ENCODE assay signal across 11 cellular contexts in genomic region chr12:54385251-54385914, GRCh38. TPM values are rescaled to one million over a fixed set of nuclear protein-coding genes. Genes with fewer than 3 reads are reported as not detected.
A peak's percentile ranks its signal among the peaks of the same experiment; 100 is the strongest.
DNase-seq lines count a peak whose midpoint lies in the region; ATAC-seq and TF ChIP-seq lines count a peak whose summit lies in the region.
"Had no signal": no experiment of that assay in that cellular context is flagged by ENCODE, and none has a peak within 500 bp of the region (broad histone marks: within the 10 kb centered on the region; RNA-seq: fewer than 3 reads in every experiment).

No MANE protein-coding gene starts in this region.

- H3K79me1 ChIP-seq in mesenchymal stem cell (replicated peaks; ENCODE audit: low read length, poor library complexity, severe bottlenecking) = no peaks in the 10 kb centered on the region

- H2BK15ac ChIP-seq in mesenchymal stem cell (ENCODE audit: low read depth, poor library complexity, severe bottlenecking) = peak overlapping the region; percentile 26

- no peak overlapping the region for H2BK12ac ChIP-seq in mesenchymal stem cell (ENCODE audit: low read length in 2 of 2)

- no peak for TF ChIP-seq CTCF in uterus (IDR thresholded peaks at IDR 0.05)

- no peak overlapping the region for H2BK120ac ChIP-seq in mesenchymal stem cell (ENCODE audit: low read depth, low read length)

- 58% methylated on average over 9 of the region's 10 CpGs for WGBS in mesenchymal stem cell

- no peak overlapping the region for H2AK5ac ChIP-seq in mesenchymal stem cell (ENCODE audit: low read length, severe bottlenecking)

- peak overlapping the region in 1 of 2 experiments; percentile 27 for H3K4ac ChIP-seq in mesenchymal stem cell (ENCODE audit: low read depth in 1 of 2, low read length in 2 of 2)

- H3K4me3 ChIP-seq in SK-N-MC = no peak overlapping the region
- H3K4me3 ChIP-seq in mesenchymal stem cell (ENCODE audit: insufficient read depth in 1 of 2, low read depth in 1 of 2, low read length in 2 of 2) = no peak overlapping the region
- H3K4me3 ChIP-seq in uterus = no peak overlapping the region

- DNase-seq in CD1c-positive myeloid dendritic cell (ENCODE audit: extremely low spot score) = peak; percentile 89
- no peak for DNase-seq in SK-N-MC (ENCODE audit: low read depth, low spot score)
- no peak for DNase-seq in mesenchymal stem cell
- DNase-seq in GM03348 (ENCODE audit: low spot score) = no peak
- DNase-seq in NCI-H1436 (lab: John Stamatoyannopoulos, UW) = no peak
- DNase-seq in uterus = no peak
- no peak for DNase-seq in NCI-H2227 treated with DMSO at 0.1 percent for 48 hours (lab: John Stamatoyannopoulos, UW)
- DNase-seq: NCI-H2029 treated with DMSO at 0.1 percent for 48 hours had no signal

- peak overlapping the region; percentile 16 to 26 for H3K18ac ChIP-seq in mesenchymal stem cell (ENCODE audit: low read depth in 1 of 2, low read length in 2 of 2)

- H4K8ac ChIP-seq in mesenchymal stem cell (ENCODE audit: low read length) = peak overlapping the region; percentile 10

- H3K4me2 ChIP-seq in mesenchymal stem cell (ENCODE audit: low read length, poor library complexity, severe bottlenecking) = no peak overlapping the region

- no peak overlapping the region for H3K23ac ChIP-seq in mesenchymal stem cell (ENCODE audit: low read length in 2 of 2)

- H3K14ac ChIP-seq in mesenchymal stem cell (ENCODE audit: low read length in 2 of 2) = no peak overlapping the region

- H4K91ac ChIP-seq in mesenchymal stem cell (ENCODE audit: low read length) = no peak overlapping the region

- no peak overlapping the region for H2BK5ac ChIP-seq in mesenchymal stem cell (ENCODE audit: low read depth, low read length, poor library complexity, severe bottlenecking)

- H3K27me3 ChIP-seq in mesenchymal stem cell (ENCODE audit: control insufficient read depth in 1 of 2, insufficient read depth in 1 of 2, low read length in 2 of 2) (no peaks in the 10 kb centered on the region), uterus (no peaks in the 10 kb centered on the region)

- H3K9ac ChIP-seq in SK-N-MC (ENCODE audit: insufficient read length) = no peak overlapping the region
- no peak overlapping the region for H3K9ac ChIP-seq in mesenchymal stem cell (ENCODE audit: low read length)

- H3K4me1 ChIP-seq in mesenchymal stem cell (ENCODE audit: control insufficient read depth, insufficient read depth, low read depth, low read length) (peaks cover 29% of the 10 kb centered on the region), uterus (no peaks in the 10 kb centered on the region)

- H2AFZ ChIP-seq in mesenchymal stem cell (ENCODE audit: low read depth, low read length) = no peak overlapping the region

- TF ChIP-seq POLR2A in uterus (IDR thresholded peaks at IDR 0.05) = no peak

- H3K36me3 ChIP-seq in SK-N-MC (ENCODE audit: insufficient read depth, low read length) (peaks cover 8% of the 10 kb centered on the region; the same call in 1 of the 2 replicates), mesenchymal stem cell (ENCODE audit: control insufficient read depth in 1 of 2, insufficient read depth in 2 of 2, low read depth in 1 of 2, low read length in 2 of 2) (no peaks in the 10 kb centered on the region), uterus (no peaks in the 10 kb centered on the region)

- H3K27ac ChIP-seq in SK-N-MC (0 out of 2 replicates have a peak overlapping the region, but pooled peaks have one; percentile 7), mesenchymal stem cell (ENCODE audit: low read length, poor library complexity, severe bottlenecking) (no peak overlapping the region), uterus (no peak overlapping the region)

- peak; percentile 63 for ATAC-seq in HG02571 (IDR thresholded peaks at IDR 0.05; ENCODE audit: unreplicated experiment)
- ATAC-seq: natural killer cell treated with Interleukin-12 subunit alpha and Interleukin-12 subunit beta and Interleukin-15 and Interleukin-18, amount 100 ng/mL, for 72 hours had no signal

- H3K9me3 ChIP-seq in SK-N-MC (ENCODE audit: low read depth, low read length) (no peaks in the 10 kb centered on the region), mesenchymal stem cell (ENCODE audit: control insufficient read depth, low read length) (no peaks in the 10 kb centered on the region), uterus (no peaks in the 10 kb centered on the region)

- intact Hi-C loops in uterus (cut with DNase I; ENCODE audit: low total_unique reads) = no loop called here

RNA-seq across cellular contexts. Expression of gene ZNF385A, which starts 0.8 kb away (rescaled TPM):
- 16.2 TPM for polyA plus RNA-seq in mesenchymal stem cell (2013, experiment 1 of 2)
- polyA plus RNA-seq in mesenchymal stem cell (2013, experiment 2 of 2) = 17.1 TPM
- 10 to 100 TPM in 1 of 4 donors, 1 to 10 TPM in 1, under 1 TPM in 2; 0.26 to 16.9 (median 3.2) TPM for total RNA-seq in uterus

RNA-seq across cellular contexts. Expression of gene GPR84, which starts 21.1 kb away (rescaled TPM):
- not detected for polyA plus RNA-seq in mesenchymal stem cell (2013, experiment 1 of 2)
- polyA plus RNA-seq in mesenchymal stem cell (2013, experiment 2 of 2) = not detected
- under 1 TPM in 2 of 4 donors, not detected in 2; 0.21 to 0.27 TPM for total RNA-seq in uterus
- total RNA-seq: Daoy had no signal

RNA-seq across cellular contexts. Expression of gene ITGA5, which starts 33.7 kb away (rescaled TPM):
- 248 TPM for polyA plus RNA-seq in mesenchymal stem cell (2013, experiment 1 of 2)
- 244 TPM for polyA plus RNA-seq in mesenchymal stem cell (2013, experiment 2 of 2)
- 100 to 1,000 TPM in 2 of 4 donors, 10 to 100 TPM in 2; 69.7 to 223 (median 99.4) TPM for total RNA-seq in uterus
